9 cellular contexts compared by ENCODE assay signal in the genomic region with DNA sequence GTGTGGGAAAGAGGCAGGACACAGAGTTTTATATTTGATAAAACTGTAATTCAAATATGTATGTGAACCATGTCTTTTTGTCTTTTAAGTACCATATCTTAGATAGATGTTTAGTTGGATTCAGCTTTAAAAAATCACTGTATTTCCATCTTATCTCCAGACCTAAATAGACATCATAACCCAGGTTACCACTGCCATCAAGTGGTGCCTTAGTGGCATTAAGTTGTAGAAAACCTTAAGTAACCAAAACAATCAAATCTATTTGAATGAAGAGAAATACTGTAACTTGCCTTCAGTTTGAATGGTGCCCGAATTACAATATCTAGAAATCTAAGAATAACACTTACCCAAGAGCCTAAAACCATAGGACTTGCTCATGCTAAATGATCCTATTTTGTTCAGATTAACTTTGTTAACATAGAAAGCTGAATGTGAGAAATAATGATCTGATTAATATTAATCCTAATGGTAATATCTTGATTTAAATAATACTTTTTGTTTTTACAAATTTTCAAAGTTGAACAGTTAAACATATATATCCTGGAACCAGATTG.
A peak's percentile ranks its signal among the peaks of the same experiment; 100 is the strongest.
DNase-seq lines count a peak whose midpoint lies in the region; ATAC-seq and TF ChIP-seq lines count a peak whose summit lies in the region.
"Had no signal": no experiment of that assay in that cellular context is flagged by ENCODE, and none has a peak within 500 bp of the region (broad histone marks: within the 10 kb centered on the region; RNA-seq: fewer than 3 reads in every experiment).

No MANE protein-coding gene starts in this region.

- H3K36me3 ChIP-seq in gastrocnemius medialis = no peaks in the 10 kb centered on the region

- TF ChIP-seq CTCF in RWPE1 (conservative IDR thresholded peaks at IDR 0.05; ENCODE audit: low read depth) (peak; percentile 29), gastrocnemius medialis (IDR thresholded peaks at IDR 0.05 in 4 of 5, conservative IDR thresholded peaks at IDR 0.05 in 1 of 5) (no peak)

- no peaks in the 10 kb centered on the region for H3K4me1 ChIP-seq in gastrocnemius medialis

- CTCF ChIA-PET in RWPE1 (lab: Yijun Ruan, JAX) = interaction anchor here (0.6 to 1.5 kb wide), 18 partner anchors 11 to 959 kb away, joined by 3 to 7 read pairs (median 3); a partner anchor contains a TSS

- H3K9me3 ChIP-seq in gastrocnemius medialis = no peaks in the 10 kb centered on the region

- no peak overlapping the region for H3K27ac ChIP-seq in RWPE1
- H3K27ac ChIP-seq in gastrocnemius medialis = no peak overlapping the region
- H3K27ac ChIP-seq: HL-60 had no signal

- POLR2A ChIA-PET in RWPE1 (lab: Yijun Ruan, JAX; ENCODE audit: low non-redundant PET) = no interaction called here

- intact Hi-C loops in gastrocnemius medialis (cut with DNase I; ENCODE audit: low total_unique reads) = no loop called here

- no peak for ATAC-seq in gastrocnemius medialis
- ATAC-seq in HG03442 (IDR thresholded peaks at IDR 0.05; ENCODE audit: unreplicated experiment) = no peak
- ATAC-seq in GM19463 (IDR thresholded peaks at IDR 0.05; ENCODE audit: unreplicated experiment) = no peak

- no peak overlapping the region for H3K4me3 ChIP-seq in gastrocnemius medialis

- DNase-seq in COR-L47 (lab: John Stamatoyannopoulos, UW) (peak; percentile 45), HS-5 (ENCODE audit: low read depth) (peak; percentile 29), RWPE1 (ENCODE audit: low spot score) (peak; percentile 15), hepatic stellate cell (ENCODE audit: low spot score) (peak; percentile 8), gastrocnemius medialis (no peak), amygdala (lab: John Stamatoyannopoulos, UW) (no peak)

- no peaks in the 10 kb centered on the region for H3K27me3 ChIP-seq in gastrocnemius medialis

- in situ Hi-C loops in gastrocnemius medialis (cut with MboI; ENCODE audit: low sequenced_read_pairs in 4 of 4) = loop anchor here in 1 of 4 donors (25.0 kb wide), 2 partner anchors 256 to 631 kb away; no protein-coding TSS in a partner anchor

- TF ChIP-seq POLR2A in gastrocnemius medialis (IDR thresholded peaks at IDR 0.05) = no peak

Comparison
In these comparisons a context has a peak if more than half of its experiments do, and no peak if none do; other contexts are left out.
1. DNase-seq: peak in COR-L47 (single experiment), HS-5 (single experiment), RWPE1 (single experiment) and hepatic stellate cell (single experiment); none in gastrocnemius medialis (0 of 2) and amygdala (0 of 56).